Comparison of ENCODE assay signal across 19 cellular contexts in the genomic region with DNA sequence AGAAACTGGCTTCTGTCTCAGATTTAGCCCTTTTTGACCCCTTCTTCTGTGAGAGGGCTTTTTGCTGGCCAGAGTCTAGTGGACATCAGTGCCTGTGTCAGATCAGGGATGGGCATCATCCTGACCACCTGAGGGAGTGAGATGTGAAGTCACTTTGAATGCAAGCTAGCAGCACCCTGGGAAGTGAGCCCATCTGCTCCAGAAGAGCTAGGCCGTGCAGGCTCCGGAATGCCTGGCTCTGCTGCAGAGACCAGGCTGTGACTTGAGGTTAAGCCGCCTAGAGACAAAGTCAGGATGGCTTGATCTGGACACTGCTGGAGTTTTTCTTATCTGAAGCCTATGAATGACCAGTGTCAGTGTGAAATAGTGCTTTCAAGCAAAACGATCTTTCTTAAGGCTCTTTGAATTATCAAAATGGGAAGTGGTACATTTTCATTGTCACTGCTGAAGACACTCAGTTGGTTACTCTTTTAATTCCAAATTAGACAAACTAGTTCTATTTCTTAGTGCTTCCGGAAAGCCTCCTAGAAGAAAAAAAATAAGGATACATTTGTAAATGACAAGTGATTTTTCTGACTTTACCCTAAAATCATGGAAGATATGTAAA. TPM values are rescaled to one million over a fixed set of nuclear protein-coding genes. Genes with fewer than 3 reads are reported as not detected.
"Had no signal": no experiment of that assay in that cellular context is flagged by ENCODE, and none has a peak within 500 bp of the region (broad histone marks: within the 10 kb centered on the region; RNA-seq: fewer than 3 reads in every experiment).

No MANE protein-coding gene starts in this region.

- H3K4me3 ChIP-seq: lower lobe of right lung, spleen, thoracic aorta, upper lobe of right lung had no signal

- H3K9me3 Mint-ChIP-seq: activated T-helper 1 cell treated with anti-CD3 and anti-CD28 coated beads, Interleukin-12 subunit alpha, Interleukin-12 subunit beta, Interleukin-2, Interleukin-4 antibody, amounts not matched to agents 30 ng/mL and 10 ng/mL and 1 ng/mL, durations not matched to agents 14 hours and 24 hours and 36 hours; nephron progenitor cell; stimulated activated memory B cell treated with anti-CD40 and anti-IgM and Interleukin-4, amounts not matched to agents 10 μg/mL and 1 μg/mL and 100 μg/mL, for 72 hours had no signal

- H3K4me3 Mint-ChIP-seq: activated T-helper 1 cell treated with anti-CD3 and anti-CD28 coated beads, Interleukin-12 subunit alpha, Interleukin-12 subunit beta, Interleukin-2, Interleukin-4 antibody, amounts not matched to agents 30 ng/mL and 10 ng/mL and 1 ng/mL, durations not matched to agents 14 hours and 24 hours and 36 hours; nephron progenitor cell; stimulated activated memory B cell treated with anti-CD40 and anti-IgM and Interleukin-4, amounts not matched to agents 10 μg/mL and 1 μg/mL and 100 μg/mL, for 72 hours had no signal

- DNase-seq: activated CD8-positive, alpha-beta memory T cell treated with anti-CD3 and anti-CD28 coated beads for 24 hours; foreskin keratinocyte; glutamatergic neuron; hypothalamus; islet precursor cell; lower lobe of right lung; nephron progenitor cell; occipital lobe; posterior cingulate gyrus; retina; spleen; stimulated activated CD4-positive, alpha-beta T cell treated with anti-CD3 and anti-CD28 coated beads, Interleukin-4, amount 100 ng/mL, for 4 hours; upper lobe of right lung had no signal

- H3K27ac ChIP-seq: foreskin keratinocyte, lower lobe of right lung, thoracic aorta, upper lobe of right lung had no signal

- H3K27me3 Mint-ChIP-seq: activated naive CD8-positive, alpha-beta T cell; stimulated activated memory B cell treated with anti-CD40 and anti-IgM and Interleukin-4, amounts not matched to agents 10 μg/mL and 1 μg/mL and 100 μg/mL, for 72 hours had no signal

- H3K27me3 ChIP-seq: foreskin keratinocyte, spleen, upper lobe of right lung had no signal

- H3K27ac Mint-ChIP-seq: nephron progenitor cell had no signal

- H3K4me1 Mint-ChIP-seq: nephron progenitor cell had no signal

- ATAC-seq: activated CD4-positive, CD25-positive, alpha-beta regulatory T cell treated with anti-CD3 and anti-CD28 coated beads, Interleukin-2, amount 50 U/mL, for 24 hours; foreskin keratinocyte; stimulated activated memory B cell treated with anti-CD40 and anti-IgM and Interleukin-4, amounts not matched to agents 10 μg/mL and 1 μg/mL and 100 μg/mL, for 72 hours had no signal

RNA-seq across cellular contexts. Expression of a gene that starts 54.7 kb away (rescaled TPM):
- total RNA-seq: epithelial cell of proximal tubule had no signal
